In genomic region chr11:8682219-8683114, GRCh38 we compare ENCODE assay signal across 8 cellular contexts. TPM values are rescaled to one million over a fixed set of nuclear protein-coding genes. Genes with fewer than 3 reads are reported as not detected.
DNase-seq lines count a peak whose midpoint lies in the region; ATAC-seq, FAIRE-seq and TF ChIP-seq lines count a peak whose summit lies in the region.

Gene RPL27A (plus strand): TSS chr11:8682792. CDS start chr11:8682814, 22 bp downstream.
Gene TRIM66 (minus strand): TSS chr11:8682665. CDS start chr11:8672274, 10,391 bp downstream.

- H2AFZ ChIP-seq in trophoblast cell (ENCODE audit: insufficient read depth, low read length, poor library complexity) = peak within 1 kb of the TSS; percentile 89

- H3K27ac ChIP-seq in cardiac muscle cell (peak within 1 kb of the TSS; percentile 98), trophoblast cell (ENCODE audit: low read depth, low read length) (peak within 1 kb of the TSS; percentile 88), tibial nerve (peak within 1 kb of the TSS; percentile 94 to 98 (median 96))

- H3K36me3 ChIP-seq in cardiac muscle cell = peaks cover 27% of the 10 kb centered on the region
- peaks cover 15 to 30% of the 10 kb centered on the region in 2 experiments for H3K36me3 ChIP-seq in trophoblast cell (ENCODE audit: control insufficient read depth in 1 of 2, insufficient read depth in 2 of 2, low read length in 2 of 2)
- peaks cover 0 to 50% (median 0%) of the 10 kb centered on the region in 3 donors for H3K36me3 ChIP-seq in tibial nerve

- peak; percentile 88 to 100 for TF ChIP-seq EP300 in tibial nerve (IDR thresholded peaks at IDR 0.05)

- H3K4me2 ChIP-seq in trophoblast cell (ENCODE audit: low read length) = peak within 1 kb of the TSS; percentile 74

- peak within 1 kb of the TSS; percentile 90 for H3K14ac ChIP-seq in trophoblast cell (ENCODE audit: low read length)

- DNase-seq in GM12891 (ENCODE audit: insufficient read length, low spot score) (peak; percentile 79), NCI-H1417 treated with DMSO at 0.1 percent for 48 hours (lab: John Stamatoyannopoulos, UW) (peak; percentile 81), SW 1271 (lab: John Stamatoyannopoulos, UW) (peak; percentile 79 to 92), cardiac muscle cell (ENCODE audit: low read depth in 1 of 2, low spot score in 1 of 2) (peak; percentile 97), trophoblast cell (peak; percentile 97 to 99), tibial nerve (ENCODE audit: low spot score in 2 of 2) (peak; percentile 97 to 98)
- DNase-seq in activated naive CD8-positive, alpha-beta T cell treated with anti-CD3 and anti-CD28 coated beads, Interleukin-2, amount 50 U/mL, for 16 hours (ENCODE audit: low read depth, low spot score) = peak; percentile 99

- H3K79me1 ChIP-seq in trophoblast cell (ENCODE audit: low read length) = peaks cover 14% of the 10 kb centered on the region

- WGBS in trophoblast cell (ENCODE audit: extremely low coverage, insufficient coverage, insufficient read length) = no CpG with 5 or more reads among the region's 73 CpGs
- WGBS in tibial nerve, 2 donors = 0 to 1% methylated on average over 25 to 69 of the region's 73 CpGs

- peak within 1 kb of the TSS; percentile 91 for H2BK5ac ChIP-seq in trophoblast cell (ENCODE audit: low read depth, low read length, poor library complexity)

- no peak within 1 kb of the TSS for H2BK12ac ChIP-seq in trophoblast cell (ENCODE audit: low read length)

- H3K23ac ChIP-seq in trophoblast cell (ENCODE audit: low read length) = peak within 1 kb of the TSS; percentile 3

- FAIRE-seq in GM12891 (lab: Jason Lieb, UNC) = peak; percentile 94

- H3K9me3 ChIP-seq in cardiac muscle cell (ENCODE audit: low read depth) = no peaks in the 10 kb centered on the region
- H3K9me3 ChIP-seq in trophoblast cell (ENCODE audit: insufficient read depth, low read depth, low read length) = no peaks in the 10 kb centered on the region
- H3K9me3 ChIP-seq in tibial nerve = no peaks in the 10 kb centered on the region

- H4K12ac ChIP-seq in trophoblast cell (ENCODE audit: low read depth, low read length) = peak within 1 kb of the TSS; percentile 94

- H3K4ac ChIP-seq in trophoblast cell (ENCODE audit: low read depth, low read length) = peak within 1 kb of the TSS; percentile 85

- peak; percentile 99 for TF ChIP-seq POLR2A in GM12891 (IDR thresholded peaks at IDR 0.05; ENCODE audit: low read depth, low read length)
- peak; percentile 98 for TF ChIP-seq POLR2A in tibial nerve (IDR thresholded peaks at IDR 0.05)

- peak within 1 kb of the TSS; percentile 100 for H3K9ac ChIP-seq in trophoblast cell (ENCODE audit: low read length)

- peak within 1 kb of the TSS; percentile 94 for H4K91ac ChIP-seq in trophoblast cell (ENCODE audit: low read depth, low read length)

- peak; percentile 96 for ATAC-seq in HG02798 (IDR thresholded peaks at IDR 0.05; ENCODE audit: poor library complexity, unreplicated experiment)

- peak within 1 kb of the TSS; percentile 95 for H4K8ac ChIP-seq in trophoblast cell (ENCODE audit: low read depth, low read length)

- H3K18ac ChIP-seq in trophoblast cell (ENCODE audit: low read length) = peak within 1 kb of the TSS; percentile 88

- H2AK5ac ChIP-seq in trophoblast cell (ENCODE audit: low read length) = peak within 1 kb of the TSS; percentile 91

- peak within 1 kb of the TSS; percentile 84 for H2BK120ac ChIP-seq in trophoblast cell (ENCODE audit: insufficient read depth, low read length, poor library complexity)

- TF ChIP-seq CTCF in cardiac muscle cell (IDR thresholded peaks at IDR 0.05; ENCODE audit: low read depth, low read length) = no peak
- TF ChIP-seq CTCF in tibial nerve (IDR thresholded peaks at IDR 0.05) = peak in 3 of 5 experiments; percentile 6 to 75 (median 59)

- H3K79me2 ChIP-seq in trophoblast cell (ENCODE audit: control insufficient read depth, insufficient read depth, low read length, poor library complexity) = peaks cover 18% of the 10 kb centered on the region

- H3K27me3 ChIP-seq in cardiac muscle cell (no peaks in the 10 kb centered on the region), trophoblast cell (ENCODE audit: insufficient read depth, low read length) (no peaks in the 10 kb centered on the region), tibial nerve (no peaks in the 10 kb centered on the region)

- H3K4me3 ChIP-seq in cardiac muscle cell (peak within 1 kb of the TSS; percentile 97), trophoblast cell (ENCODE audit: low read depth, low read length) (peak within 1 kb of the TSS; percentile 92), tibial nerve (peak within 1 kb of the TSS; percentile 69 to 99 (median 92))

- no peaks in the 10 kb centered on the region for H3K4me1 ChIP-seq in cardiac muscle cell (ENCODE audit: low read depth)
- peaks cover 2 to 3% of the 10 kb centered on the region in 2 experiments for H3K4me1 ChIP-seq in trophoblast cell (ENCODE audit: control insufficient read depth in 1 of 2, insufficient read depth in 2 of 2, low read length in 2 of 2)
- H3K4me1 ChIP-seq in tibial nerve = peaks cover 4 to 28% (median 16%) of the 10 kb centered on the region in 4 donors

TF ChIP-seq in GM12891, 5 proteins besides CTCF, POLR2A, EP300 and RAD21:
- TF ChIP-seq PAX5 (IDR thresholded peaks at IDR 0.05; ENCODE audit: insufficient read depth, low read length, severe bottlenecking) = no peak
- peak; percentile 98 for TF ChIP-seq SPI1 (IDR thresholded peaks at IDR 0.05; ENCODE audit: low read depth, low read length)
- TF ChIP-seq TAF1 (IDR thresholded peaks at IDR 0.05; ENCODE audit: low read depth, low read length) = peak; percentile 97
- peak; percentile 91 for TF ChIP-seq POU2F2 (IDR thresholded peaks at IDR 0.05; ENCODE audit: low read depth, low read length)
- peak; percentile 99 for TF ChIP-seq POLR2AphosphoS5 (IDR thresholded peaks at IDR 0.05; ENCODE audit: low read depth, low read length)

RNA-seq across cellular contexts. Expression of gene RPL27A, which starts in this region (rescaled TPM):
- polyA plus RNA-seq in GM12891 (2012; ENCODE audit: low read depth, missing spikeins) = 4,794 TPM
- total RNA-seq in cardiac muscle cell = 586 and 641 TPM in 2 replicates
- polyA plus RNA-seq in cardiac muscle cell = 634 and 755 TPM in 2 replicates
- polyA plus RNA-seq in trophoblast cell (2013) = 1,657 and 1,703 TPM in 2 replicates
- total RNA-seq in tibial nerve = 100 to 1,000 TPM; 800 to 945 (median 825) TPM

RNA-seq across cellular contexts. Expression of gene TRIM66, which starts in this region (rescaled TPM):
- 8.3 TPM for polyA plus RNA-seq in GM12891 (2012; ENCODE audit: low read depth, missing spikeins)
- total RNA-seq in cardiac muscle cell (3.2 and 10.9 TPM in 2 replicates), tibial nerve (10 to 100 TPM in 3 of 4 donors, 1 to 10 TPM in 1; 7.1 to 26.5 (median 16.2) TPM)
- 3.5 and 3.9 TPM in 2 replicates for polyA plus RNA-seq in cardiac muscle cell
- 1.4 and 1.7 TPM in 2 replicates for polyA plus RNA-seq in trophoblast cell (2013)

Comparison
In these comparisons a context has a peak if more than half of its experiments do, and no peak if none do; other contexts are left out.
1. Peak in every context shown above with its lines: DNase-seq, ATAC-seq, H3K4me3 ChIP-seq and H3K27ac ChIP-seq.